Comparison of ENCODE assay signal across 24 cellular contexts in genomic region chr2:205543262-205543843, GRCh38.
DNase-seq lines count a peak whose midpoint lies in the region; ATAC-seq and TF ChIP-seq lines count a peak whose summit lies in the region.
"Had no signal": no experiment of that assay in that cellular context is flagged by ENCODE, and none has a peak within 500 bp of the region (broad histone marks: within the 10 kb centered on the region; RNA-seq: fewer than 3 reads in every experiment).

No MANE protein-coding gene starts in this region.

- H3K27ac ChIP-seq in brain microvascular endothelial cell, result no peak overlapping the region
- H3K27ac ChIP-seq: dorsolateral prefrontal cortex, gastroesophageal sphincter, neutrophil, tibial nerve had no signal

- ATAC-seq in GM19395 (IDR thresholded peaks at IDR 0.05; ENCODE audit: unreplicated experiment) (peak; percentile 65), HG02610 (IDR thresholded peaks at IDR 0.05; ENCODE audit: unreplicated experiment) (no peak)
- ATAC-seq: gastroesophageal sphincter; HCT116; left cardiac atrium; mucosa of descending colon; stimulated activated effector memory CD8-positive, alpha-beta T cell treated with anti-CD3 and anti-CD28 coated beads, Interleukin-12 subunit alpha, Interleukin-12 subunit beta, amount 100 ng/mL, for 72 hours had no signal

- H3K27me3 Mint-ChIP-seq in activated CD4-positive, alpha-beta T cell treated with anti-CD3 and anti-CD28 coated beads, Interleukin-2, amount 10 ng/mL, durations not matched to agents 24 days and 14 days, result peaks cover 3% of the 10 kb centered on the region
- H3K27me3 Mint-ChIP-seq: CD8-positive, alpha-beta memory T cell had no signal

- H3K4me1 Mint-ChIP-seq in activated CD4-positive, alpha-beta T cell treated with anti-CD3 and anti-CD28 coated beads, Interleukin-2, amount 10 ng/mL, durations not matched to agents 24 days and 14 days, result peaks cover 16% of the 10 kb centered on the region
- H3K4me1 Mint-ChIP-seq: CD8-positive, alpha-beta memory T cell; stimulated activated effector memory CD8-positive, alpha-beta T cell treated with anti-CD3 and anti-CD28 coated beads, Interleukin-12 subunit alpha, Interleukin-12 subunit beta, amount 100 ng/mL, for 72 hours had no signal

- H3K4me3 ChIP-seq in brain microvascular endothelial cell (ENCODE audit: low read depth, low read length), result no peak overlapping the region
- H3K4me3 ChIP-seq: dorsolateral prefrontal cortex, gastroesophageal sphincter, mucosa of descending colon, tibial nerve had no signal

- H3K27ac Mint-ChIP-seq in activated CD4-positive, alpha-beta T cell treated with anti-CD3 and anti-CD28 coated beads, Interleukin-2, amount 10 ng/mL, durations not matched to agents 24 days and 14 days, result peak overlapping the region; percentile 2
- H3K27ac Mint-ChIP-seq: CD8-positive, alpha-beta memory T cell; stimulated activated effector memory CD8-positive, alpha-beta T cell treated with anti-CD3 and anti-CD28 coated beads, Interleukin-12 subunit alpha, Interleukin-12 subunit beta, amount 100 ng/mL, for 72 hours had no signal

- TF ChIP-seq CTCF in brain microvascular endothelial cell (IDR thresholded peaks at IDR 0.05; ENCODE audit: low read depth, low read length, missing control alignments), result no peak

- H3K9me3 Mint-ChIP-seq in activated CD4-positive, alpha-beta T cell treated with anti-CD3 and anti-CD28 coated beads, Interleukin-2, amount 10 ng/mL, durations not matched to agents 24 days and 14 days, result peaks cover 3% of the 10 kb centered on the region
- H3K9me3 Mint-ChIP-seq: activated T-helper 1 cell treated with anti-CD3 and anti-CD28 coated beads, Interleukin-12 subunit alpha, Interleukin-12 subunit beta, Interleukin-2, Interleukin-4 antibody, amounts not matched to agents 30 ng/mL and 10 ng/mL and 1 ng/mL, durations not matched to agents 14 hours and 24 hours and 36 hours; CD8-positive, alpha-beta memory T cell; stimulated activated effector memory CD8-positive, alpha-beta T cell treated with anti-CD3 and anti-CD28 coated beads, Interleukin-12 subunit alpha, Interleukin-12 subunit beta, amount 100 ng/mL, for 72 hours had no signal

- H3K36me3 ChIP-seq in brain microvascular endothelial cell (replicated peaks), result no peaks in the 10 kb centered on the region
- H3K36me3 ChIP-seq: gastroesophageal sphincter, neutrophil, tibial nerve had no signal

- H3K27me3 ChIP-seq in brain microvascular endothelial cell (replicated peaks), result no peaks in the 10 kb centered on the region
- H3K27me3 ChIP-seq: dorsolateral prefrontal cortex, gastroesophageal sphincter, neutrophil, tibial nerve had no signal

- no peak for DNase-seq in activated CD4-positive, alpha-beta T cell treated with anti-CD3 and anti-CD28 coated beads, Interleukin-2, amount 10 ng/mL, durations not matched to agents 24 days and 14 days
- DNase-seq in activated CD4-positive, alpha-beta T cell treated with anti-CD3 and anti-CD28 coated beads, Interleukin-2, amount 50 U/mL, for 48 hours, result no peak
- DNase-seq in OCI-M1 (lab: John Stamatoyannopoulos, UW) (peak; percentile 3), pons (ENCODE audit: low spot score) (peak; percentile 71), brain microvascular endothelial cell (no peak), iPS-NIHi11 (ENCODE audit: low spot score) (no peak)
- DNase-seq: activated CD8-positive, alpha-beta memory T cell treated with anti-CD3 and anti-CD28 coated beads for 24 hours; CD8-positive, alpha-beta memory T cell; DMS79; dorsolateral prefrontal cortex; erythroblast; left cardiac atrium; mucosa of descending colon; NCI-H774; retina; T-helper 1 cell had no signal

- intact Hi-C loops in activated CD4-positive, alpha-beta T cell treated with anti-CD3 and anti-CD28 coated beads, Interleukin-2, amount 10 ng/mL, durations not matched to agents 24 days and 14 days (cut with micrococcal nuclease), result loop anchor here (5.0 kb wide), 2 partner anchors 69 to 139 kb away; partner anchors contain the start of gene NRP2

- no peak overlapping the region for H3K4me3 Mint-ChIP-seq in activated CD4-positive, alpha-beta T cell treated with anti-CD3 and anti-CD28 coated beads, Interleukin-2, amount 10 ng/mL, durations not matched to agents 24 days and 14 days
- H3K4me3 Mint-ChIP-seq: activated T-helper 1 cell treated with anti-CD3 and anti-CD28 coated beads, Interleukin-12 subunit alpha, Interleukin-12 subunit beta, Interleukin-2, Interleukin-4 antibody, amounts not matched to agents 30 ng/mL and 10 ng/mL and 1 ng/mL, durations not matched to agents 14 hours and 24 hours and 36 hours; CD8-positive, alpha-beta memory T cell; stimulated activated effector memory CD8-positive, alpha-beta T cell treated with anti-CD3 and anti-CD28 coated beads, Interleukin-12 subunit alpha, Interleukin-12 subunit beta, amount 100 ng/mL, for 72 hours had no signal

- H3K36me3 Mint-ChIP-seq in activated CD4-positive, alpha-beta T cell treated with anti-CD3 and anti-CD28 coated beads, Interleukin-2, amount 10 ng/mL, durations not matched to agents 24 days and 14 days (ENCODE audit: low read depth), result no peaks in the 10 kb centered on the region
- H3K36me3 Mint-ChIP-seq: CD8-positive, alpha-beta memory T cell; stimulated activated effector memory CD8-positive, alpha-beta T cell treated with anti-CD3 and anti-CD28 coated beads, Interleukin-12 subunit alpha, Interleukin-12 subunit beta, amount 100 ng/mL, for 72 hours had no signal

- in situ Hi-C loops in brain microvascular endothelial cell (cut with HindIII; ENCODE audit: low pct_ligation_motif_present, low sequenced_read_pairs), result no loop called here

Comparison
In these comparisons a context has a peak if more than half of its experiments do, and no peak if none do; other contexts are left out.
1. DNase-seq: peak in OCI-M1 (single experiment) and pons (single experiment); none in activated CD4-positive, alpha-beta T cell treated with anti-CD3 and anti-CD28 coated beads, Interleukin-2, amount 10 ng/mL, durations not matched to agents 24 days and 14 days (single experiment), activated CD4-positive, alpha-beta T cell treated with anti-CD3 and anti-CD28 coated beads, Interleukin-2, amount 50 U/mL, for 48 hours (0 of 2), brain microvascular endothelial cell (single experiment) and iPS-NIHi11 (single experiment).